In genomic region chr12:96206957-96207356, GRCh38 we compare ENCODE assay signal across 20 cellular contexts. TPM values are rescaled to one million over a fixed set of nuclear protein-coding genes. Genes with fewer than 3 reads are reported as not detected.
DNase-seq lines count a peak whose midpoint lies in the region; ATAC-seq, FAIRE-seq and TF ChIP-seq lines count a peak whose summit lies in the region.
"Had no signal": no experiment of that assay in that cellular context is flagged by ENCODE, and none has a peak within 500 bp of the region (broad histone marks: within the 10 kb centered on the region; RNA-seq: fewer than 3 reads in every experiment).

No MANE protein-coding gene starts in this region.

- no peak for TF ChIP-seq EP300 in gastroesophageal sphincter (IDR thresholded peaks at IDR 0.05)

- H3K27me3 ChIP-seq in RWPE2 (ENCODE audit: insufficient read depth, poor library complexity, severe bottlenecking) (no peaks in the 10 kb centered on the region), endothelial cell of umbilical vein (ENCODE audit: control insufficient read depth in 2 of 2, insufficient read depth in 2 of 2, low read length in 2 of 2) (no peaks in the 10 kb centered on the region), gastroesophageal sphincter (no peaks in the 10 kb centered on the region)
- H3K27me3 ChIP-seq: upper lobe of right lung had no signal

- no peak for DNase-seq in stimulated activated naive CD8-positive, alpha-beta T cell treated with anti-CD3 and anti-CD28 coated beads, Interleukin-15, amount 100 ng/mL, for 72 hours
- DNase-seq in RWPE2 (ENCODE audit: low spot score), result no peak
- DNase-seq in endothelial cell of umbilical vein (ENCODE audit: low read depth, low spot score), result no peak
- DNase-seq: activated CD4-positive, alpha-beta T cell treated with anti-CD3 and anti-CD28 coated beads, Interleukin-2, amount 50 U/mL, for 48 hours; activated effector memory CD4-positive, alpha-beta T cell treated with Interleukin-2 at 50 U/mL for 16 hours; AML-193; GOT3; Kasumi-1; NCI-H1105; NCI-H510A treated with DMSO at 0.1 percent for 48 hours; upper lobe of right lung had no signal

- no TSS peak for BruUV-seq in endothelial cell of umbilical vein (replicated peaks; lab: Mats Ljungman, UMichigan)

- peaks cover 47% of the 10 kb centered on the region for H3K4me1 ChIP-seq in RWPE2 (ENCODE audit: insufficient read depth, poor library complexity, severe bottlenecking)
- peaks cover 91% of the 10 kb centered on the region for H3K4me1 ChIP-seq in endothelial cell of umbilical vein (ENCODE audit: control insufficient read depth, extremely low read depth, insufficient read depth, low read length)
- peaks cover 0 to 46% (median 2%) of the 10 kb centered on the region in 3 donors for H3K4me1 ChIP-seq in gastroesophageal sphincter

- no peak overlapping the region for H2AFZ ChIP-seq in endothelial cell of umbilical vein (ENCODE audit: low read depth, low read length)

- H3K9ac ChIP-seq in endothelial cell of umbilical vein (replicated peaks; ENCODE audit: extremely low read depth, insufficient read depth, low read length), result no peak overlapping the region

- dilution Hi-C loops in endothelial cell of umbilical vein (cut with MboI; ENCODE audit: extremely low pct_ligation_motif_present, low sequenced_read_pairs), result no loop called here

- peak overlapping the region; percentile 3 for H3K27ac Mint-ChIP-seq in stimulated activated naive CD8-positive, alpha-beta T cell treated with anti-CD3 and anti-CD28 coated beads, Interleukin-15, Interleukin-2, amounts not matched to agents 100 ng/mL and 50 ng/mL, for 24 hours
- no peak overlapping the region for H3K27ac Mint-ChIP-seq in stimulated activated naive CD8-positive, alpha-beta T cell treated with anti-CD3 and anti-CD28 coated beads, Interleukin-15, amount 100 ng/mL, for 72 hours
- H3K27ac Mint-ChIP-seq: endodermal cell, mesothelial cell of epicardium, progenitor cell of endocrine pancreas had no signal

- H4K20me1 ChIP-seq in endothelial cell of umbilical vein (replicated peaks; ENCODE audit: control insufficient read depth, extremely low read depth, insufficient read depth, low read length), result peaks cover 8% of the 10 kb centered on the region

- H3K4me3 ChIP-seq in RWPE2 (ENCODE audit: severe bottlenecking) (no peak overlapping the region), endothelial cell of umbilical vein (replicated peaks in 1 of 3; ENCODE audit: insufficient read depth in 1 of 3, low read depth in 1 of 3, low read length in 3 of 3) (no peak overlapping the region), gastroesophageal sphincter (no peak overlapping the region)
- H3K4me3 ChIP-seq: upper lobe of right lung had no signal

- peaks cover 90% of the 10 kb centered on the region for H3K4me1 Mint-ChIP-seq in stimulated activated naive CD8-positive, alpha-beta T cell treated with anti-CD3 and anti-CD28 coated beads, Interleukin-15, Interleukin-2, amounts not matched to agents 100 ng/mL and 50 ng/mL, for 24 hours (ENCODE audit: low read depth)
- peaks cover 90% of the 10 kb centered on the region for H3K4me1 Mint-ChIP-seq in stimulated activated naive CD8-positive, alpha-beta T cell treated with anti-CD3 and anti-CD28 coated beads, Interleukin-15, amount 100 ng/mL, for 72 hours

- H3K9me1 ChIP-seq in endothelial cell of umbilical vein (replicated peaks; ENCODE audit: control insufficient read depth, extremely low read depth, insufficient read depth, low read length), result no peaks in the 10 kb centered on the region

- H3K36me3 ChIP-seq in RWPE2 (ENCODE audit: low read depth) (peaks cover 43% of the 10 kb centered on the region), endothelial cell of umbilical vein (ENCODE audit: control insufficient read depth in 2 of 2, extremely low read depth in 1 of 2, insufficient read depth in 2 of 2, low read length in 2 of 2) (peaks cover 8 to 12% of the 10 kb centered on the region in 2 experiments), gastroesophageal sphincter (no peaks in the 10 kb centered on the region)
- H3K36me3 ChIP-seq: upper lobe of right lung had no signal

- intact Hi-C loops in endothelial cell of umbilical vein (cut with micrococcal nuclease), result no loop called here

- peak overlapping the region; percentile 41 for H3K4me2 ChIP-seq in endothelial cell of umbilical vein (ENCODE audit: insufficient read depth, low read length)

- H3K27ac ChIP-seq in RWPE2 (ENCODE audit: poor library complexity, severe bottlenecking) (peak overlapping the region; percentile 100), endothelial cell of umbilical vein (ENCODE audit: insufficient read depth, low read depth, low read length) (peak overlapping the region; percentile 82), gastroesophageal sphincter (peak overlapping the region in 1 of 4 donors; percentile 27)
- H3K27ac ChIP-seq: upper lobe of right lung had no signal

- TF ChIP-seq CTCF in RWPE2 (IDR thresholded peaks at IDR 0.05; ENCODE audit: poor library complexity, severe bottlenecking) (no peak), endothelial cell of umbilical vein (IDR thresholded peaks at IDR 0.05; ENCODE audit: extremely low read depth in 1 of 2, insufficient read depth in 1 of 2, low read depth in 1 of 2, low read length in 2 of 2) (no peak), gastroesophageal sphincter (IDR thresholded peaks at IDR 0.05) (no peak)

- H3K9me3 ChIP-seq in RWPE2 (ENCODE audit: severe bottlenecking), result no peaks in the 10 kb centered on the region
- no peaks in the 10 kb centered on the region for H3K9me3 ChIP-seq in endothelial cell of umbilical vein (replicated peaks; ENCODE audit: control insufficient read depth, insufficient read depth, low read length)
- H3K9me3 ChIP-seq in gastroesophageal sphincter, result no peaks in the 10 kb centered on the region
- H3K9me3 ChIP-seq: upper lobe of right lung had no signal

- H3K36me3 Mint-ChIP-seq in stimulated activated naive CD8-positive, alpha-beta T cell treated with anti-CD3 and anti-CD28 coated beads, Interleukin-15, Interleukin-2, amounts not matched to agents 100 ng/mL and 50 ng/mL, for 24 hours (ENCODE audit: low read depth), result peaks cover 30% of the 10 kb centered on the region
- H3K36me3 Mint-ChIP-seq: mesothelial cell of epicardium had no signal

- H3K27me3 Mint-ChIP-seq in stimulated activated naive CD8-positive, alpha-beta T cell treated with anti-CD3 and anti-CD28 coated beads, Interleukin-15, Interleukin-2, amounts not matched to agents 100 ng/mL and 50 ng/mL, for 24 hours, result no peaks in the 10 kb centered on the region
- no peaks in the 10 kb centered on the region for H3K27me3 Mint-ChIP-seq in stimulated activated naive CD8-positive, alpha-beta T cell treated with anti-CD3 and anti-CD28 coated beads, Interleukin-15, amount 100 ng/mL, for 72 hours

- FAIRE-seq in endothelial cell of umbilical vein (lab: Jason Lieb, UNC), result no peak
- FAIRE-seq: HTR-8/SVneo had no signal

- H3K4me3 Mint-ChIP-seq in stimulated activated naive CD8-positive, alpha-beta T cell treated with anti-CD3 and anti-CD28 coated beads, Interleukin-15, Interleukin-2, amounts not matched to agents 100 ng/mL and 50 ng/mL, for 24 hours, result no peak overlapping the region
- H3K4me3 Mint-ChIP-seq in stimulated activated naive CD8-positive, alpha-beta T cell treated with anti-CD3 and anti-CD28 coated beads, Interleukin-15, amount 100 ng/mL, for 72 hours, result no peak overlapping the region
- H3K4me3 Mint-ChIP-seq: endodermal cell, mesothelial cell of epicardium, neural crest cell had no signal

- peaks cover 100% of the 10 kb centered on the region for H3K79me2 ChIP-seq in endothelial cell of umbilical vein (ENCODE audit: control insufficient read depth, insufficient read depth, low read length)

- 82% methylated on average over 2 of the region's 2 CpGs for WGBS in gastroesophageal sphincter (ENCODE audit: low coverage in 1 of 2), 2 donors

- TF ChIP-seq POLR2A in endothelial cell of umbilical vein (IDR thresholded peaks at IDR 0.05; ENCODE audit: low read depth, low read length), result no peak
- no peak for TF ChIP-seq POLR2A in gastroesophageal sphincter (IDR thresholded peaks at IDR 0.05)

- H3K9me3 Mint-ChIP-seq in stimulated activated naive CD8-positive, alpha-beta T cell treated with anti-CD3 and anti-CD28 coated beads, Interleukin-15, Interleukin-2, amounts not matched to agents 100 ng/mL and 50 ng/mL, for 24 hours, result no peaks in the 10 kb centered on the region
- no peaks in the 10 kb centered on the region for H3K9me3 Mint-ChIP-seq in stimulated activated naive CD8-positive, alpha-beta T cell treated with anti-CD3 and anti-CD28 coated beads, Interleukin-15, amount 100 ng/mL, for 72 hours
- H3K9me3 Mint-ChIP-seq: endodermal cell, mesothelial cell of epicardium, neural crest cell had no signal

- CTCF ChIA-PET in endothelial cell of umbilical vein (lab: Charles Lee), result interaction anchor here (0.9 kb wide), 1 partner anchor 141 kb away, joined by 4 read pairs; no protein-coding TSS in a partner anchor

- POLR2A ChIA-PET in endothelial cell of umbilical vein (lab: Charles Lee), result interaction anchor here (0.6 kb wide), 1 partner anchor 14 kb away, joined by 3 read pairs; no protein-coding TSS in a partner anchor

- no peak for ATAC-seq in stimulated activated naive CD8-positive, alpha-beta T cell treated with anti-CD3 and anti-CD28 coated beads, Interleukin-15, amount 100 ng/mL, for 72 hours
- no peak for ATAC-seq in RWPE2 (ENCODE audit: low read depth)
- no peak for ATAC-seq in HG03095 (IDR thresholded peaks at IDR 0.05; ENCODE audit: unreplicated experiment)
- no peak for ATAC-seq in gastroesophageal sphincter
- ATAC-seq in HG03025 (IDR thresholded peaks at IDR 0.05; ENCODE audit: low FRiP score, unreplicated experiment), result no peak
- ATAC-seq: upper lobe of right lung had no signal

TF ChIP-seq in endothelial cell of umbilical vein, 7 proteins besides CTCF, POLR2A, EP300 and RAD21 (continues in another document):
- TF ChIP-seq GATA2 (IDR thresholded peaks at IDR 0.05; ENCODE audit: insufficient read depth, insufficient read length, low read depth, low read length) (no peak), FOS (IDR thresholded peaks at IDR 0.05; ENCODE audit: borderline replicate concordance, insufficient read depth, low read length) (no peak), JUN (IDR thresholded peaks at IDR 0.05; ENCODE audit: borderline replicate concordance, insufficient read depth, insufficient read length, low read depth) (no peak)
- TF ChIP-seq, protein P1, sequence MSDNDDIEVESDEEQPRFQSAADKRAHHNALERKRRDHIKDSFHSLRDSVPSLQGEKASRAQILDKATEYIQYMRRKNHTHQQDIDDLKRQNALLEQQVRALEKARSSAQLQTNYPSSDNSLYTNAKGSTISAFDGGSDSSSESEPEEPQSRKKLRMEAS (IDR thresholded peaks at IDR 0.05; ENCODE audit: insufficient read depth, insufficient read length), result no peak

RNA-seq across cellular contexts. Expression of gene ELK3, which starts 12.8 kb away (rescaled TPM):
- total RNA-seq in endothelial cell of umbilical vein, result 128 and 132 TPM in 2 replicates
- polyA plus RNA-seq in endothelial cell of umbilical vein, result 51.4 and 64.8 TPM in 2 replicates
- 65.6 and 73.3 TPM in 2 replicates for polyA plus RNA-seq in endothelial cell of umbilical vein (2011; cell fraction: cytosol; rRNA removed)
- polyA plus RNA-seq in endothelial cell of umbilical vein (2011; cell fraction: nucleus; rRNA removed), result 55.3 and 57.1 TPM in 2 replicates
- 123 and 151 TPM in 2 replicates for polyA plus RNA-seq in endothelial cell of umbilical vein (2012)
- polyA minus RNA-seq in endothelial cell of umbilical vein, result 66.8 and 84.1 TPM in 2 replicates
- 6.1 TPM for polyA minus RNA-seq in endothelial cell of umbilical vein (2011; cell fraction: cytosol; rRNA and poly(A)+ RNA removed)
- polyA minus RNA-seq in endothelial cell of umbilical vein (2011; cell fraction: nucleus; rRNA and poly(A)+ RNA removed), result 76.7 and 83.6 TPM in 2 replicates
- 10 to 100 TPM; 10.1 to 25.3 (median 23.4) TPM for total RNA-seq in gastroesophageal sphincter
